In the genomic region with DNA sequence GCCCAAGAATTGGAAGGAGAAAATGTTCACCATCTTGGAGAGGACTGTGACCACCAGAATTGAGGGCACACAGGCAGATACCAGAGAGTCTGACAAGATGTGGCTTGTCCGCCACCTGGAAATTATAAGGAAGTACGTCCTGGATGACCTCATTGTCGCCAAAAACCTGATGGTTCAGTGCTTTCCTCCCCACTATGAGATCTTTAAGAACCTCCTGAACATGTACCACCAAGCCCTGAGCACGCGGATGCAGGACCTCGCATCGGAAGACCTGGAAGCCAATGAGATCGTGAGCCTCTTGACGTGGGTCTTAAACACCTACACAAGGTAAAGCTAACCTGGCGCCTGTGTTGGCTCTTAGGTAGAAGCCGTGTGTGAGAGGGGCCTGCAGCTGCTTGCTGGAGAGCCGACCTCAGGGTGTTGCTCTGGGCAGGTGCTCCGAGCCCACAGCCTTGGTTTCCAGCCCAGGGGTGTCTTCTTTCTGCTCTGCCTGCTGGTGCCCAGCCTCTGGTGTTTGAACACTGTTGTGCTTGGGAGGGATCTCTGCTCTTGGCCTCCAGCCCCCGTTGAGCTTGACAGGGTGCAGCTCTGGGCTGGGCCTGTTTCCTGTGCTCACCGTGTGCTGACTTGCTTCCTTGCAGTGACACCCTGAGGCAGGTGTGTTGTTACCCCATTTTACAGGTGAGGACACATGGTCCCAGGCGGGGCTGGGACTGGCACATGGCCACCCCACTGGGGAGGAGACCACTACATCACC, we compare ENCODE assay signal across 17 cellular contexts. TPM values are rescaled to one million over a fixed set of nuclear protein-coding genes. Genes with fewer than 3 reads are reported as not detected.
DNase-seq lines count a peak whose midpoint lies in the region; ATAC-seq and TF ChIP-seq lines count a peak whose summit lies in the region.
"Had no signal": no experiment of that assay in that cellular context is flagged by ENCODE, and none has a peak within 500 bp of the region (broad histone marks: within the 10 kb centered on the region; RNA-seq: fewer than 3 reads in every experiment).

No MANE protein-coding gene starts in this region.

- H4K91ac ChIP-seq in mesenchymal stem cell (ENCODE audit: low read length) = peak overlapping the region; percentile 25

- H3K4ac ChIP-seq in mesenchymal stem cell (ENCODE audit: low read depth in 1 of 2, low read length in 2 of 2) = no peak overlapping the region

- H3K4me3 ChIP-seq in BLaER1 (no peak overlapping the region), mesenchymal stem cell (ENCODE audit: insufficient read depth in 1 of 2, low read depth in 1 of 2, low read length in 2 of 2) (peak overlapping the region in 1 of 2 experiments; percentile 28), SJCRH30 (no peak overlapping the region), brain microvascular endothelial cell (ENCODE audit: low read depth, low read length) (no peak overlapping the region)
- no peak overlapping the region for H3K4me3 ChIP-seq in CD4-positive, alpha-beta memory T cell (ENCODE audit: low read length in 2 of 2)
- H3K4me3 ChIP-seq: esophagus muscularis mucosa, SK-N-MC had no signal

- H3K36me3 Mint-ChIP-seq in CD4-positive, alpha-beta memory T cell = peaks cover 81 to 84% of the 10 kb centered on the region in 2 donors
- peaks cover 67% of the 10 kb centered on the region for H3K36me3 Mint-ChIP-seq in activated naive CD8-positive, alpha-beta T cell treated with anti-CD3 and anti-CD28 coated beads, Interleukin-2, amount 10 ng/mL, durations not matched to agents 7 days and 5 days

- H3K9me3 ChIP-seq in BLaER1 (peaks cover 21% of the 10 kb centered on the region), mesenchymal stem cell (ENCODE audit: control insufficient read depth, low read length) (peaks cover 26% of the 10 kb centered on the region), SJCRH30 (replicated peaks) (no peaks in the 10 kb centered on the region; the same call in none of the 2 replicates)
- peaks cover 0 to 11% of the 10 kb centered on the region in 2 donors for H3K9me3 ChIP-seq in CD4-positive, alpha-beta memory T cell (ENCODE audit: control insufficient read depth in 1 of 2, low read length in 2 of 2)

- WGBS in mesenchymal stem cell = 97% methylated on average over 16 of the region's 16 CpGs

- H4K8ac ChIP-seq in mesenchymal stem cell (ENCODE audit: low read length) = no peak overlapping the region

- peak overlapping the region in 1 of 2 experiments; percentile 48 for H3K18ac ChIP-seq in mesenchymal stem cell (ENCODE audit: low read depth in 1 of 2, low read length in 2 of 2)

- peak overlapping the region in 1 of 2 experiments; percentile 4 for H3K14ac ChIP-seq in mesenchymal stem cell (ENCODE audit: low read length in 2 of 2)

- in situ Hi-C loops in brain microvascular endothelial cell (cut with HindIII; ENCODE audit: low pct_ligation_motif_present, low sequenced_read_pairs) = no loop called here

- DNase-seq in CD4-positive, alpha-beta memory T cell = no peak
- DNase-seq in activated naive CD8-positive, alpha-beta T cell treated with anti-CD3 and anti-CD28 coated beads, Interleukin-2, amount 10 ng/mL, durations not matched to agents 7 days and 5 days = peak; percentile 45
- DNase-seq in mesenchymal stem cell (no peak), Kasumi-1 (lab: John Stamatoyannopoulos, UW) (no peak), NCI-H1436 (lab: John Stamatoyannopoulos, UW) (no peak), SJCRH30 (no peak), brain microvascular endothelial cell (no peak)
- DNase-seq: activated gamma-delta T cell; NCI-H1105; NCI-H2227 treated with DMSO at 0.1 percent for 48 hours; stimulated activated CD4-positive, alpha-beta T cell treated with anti-CD3 and anti-CD28 coated beads, Interleukin-4, amount 100 ng/mL, for 4 hours had no signal

- H3K36me3 ChIP-seq in BLaER1 = peaks cover 99% of the 10 kb centered on the region
- peaks cover 74% of the 10 kb centered on the region for H3K36me3 ChIP-seq in CD4-positive, alpha-beta memory T cell (ENCODE audit: insufficient read depth, low read length)
- peaks cover 46 to 93% of the 10 kb centered on the region in 2 experiments for H3K36me3 ChIP-seq in mesenchymal stem cell (ENCODE audit: control insufficient read depth in 1 of 2, insufficient read depth in 2 of 2, low read depth in 1 of 2, low read length in 2 of 2)
- peaks cover 13% of the 10 kb centered on the region for H3K36me3 ChIP-seq in SJCRH30
- H3K36me3 ChIP-seq in brain microvascular endothelial cell (replicated peaks) = peaks cover 65% of the 10 kb centered on the region

- peaks cover 68% of the 10 kb centered on the region for H4K20me1 ChIP-seq in BLaER1

- H3K27me3 ChIP-seq in BLaER1 = no peaks in the 10 kb centered on the region
- H3K27me3 ChIP-seq in CD4-positive, alpha-beta memory T cell (ENCODE audit: insufficient read depth, low read length) = no peaks in the 10 kb centered on the region
- H3K27me3 ChIP-seq in mesenchymal stem cell (ENCODE audit: control insufficient read depth in 1 of 2, insufficient read depth in 1 of 2, low read length in 2 of 2) = no peaks in the 10 kb centered on the region
- H3K27me3 ChIP-seq in SJCRH30 = no peaks in the 10 kb centered on the region
- no peaks in the 10 kb centered on the region for H3K27me3 ChIP-seq in brain microvascular endothelial cell (replicated peaks)
- H3K27me3 ChIP-seq: esophagus muscularis mucosa had no signal

- H2BK120ac ChIP-seq in mesenchymal stem cell (ENCODE audit: low read depth, low read length) = no peak overlapping the region

- POLR2A ChIA-PET in CD4-positive, alpha-beta memory T cell (lab: Charles Lee; ENCODE audit: partially characterized antibody) = interaction anchor here (1.6 kb wide), 1 partner anchor 11 kb away, joined by 4 read pairs; no protein-coding TSS in a partner anchor
- POLR2A ChIA-PET in activated naive CD8-positive, alpha-beta T cell treated with anti-CD3 and anti-CD28 coated beads, Interleukin-2, amount 10 ng/mL, durations not matched to agents 7 days and 5 days (lab: Charles Lee) = no interaction called here

- H3K9ac ChIP-seq in BLaER1 (no peak overlapping the region), mesenchymal stem cell (ENCODE audit: low read length) (no peak overlapping the region)

- H2BK15ac ChIP-seq in mesenchymal stem cell (ENCODE audit: low read depth, poor library complexity, severe bottlenecking) = no peak overlapping the region

- H3K4me3 Mint-ChIP-seq in CD4-positive, alpha-beta memory T cell = peak overlapping the region in 4 of 8 donors; percentile 43 to 65 (median 58)
- H3K4me3 Mint-ChIP-seq in activated naive CD8-positive, alpha-beta T cell treated with anti-CD3 and anti-CD28 coated beads, Interleukin-2, amount 10 ng/mL, durations not matched to agents 7 days and 5 days = peak overlapping the region; percentile 23
- H3K4me3 Mint-ChIP-seq: CD4-positive, CD25-positive, alpha-beta regulatory T cell; nephron had no signal

- no peak for TF ChIP-seq CTCF in brain microvascular endothelial cell (IDR thresholded peaks at IDR 0.05; ENCODE audit: low read depth, low read length, missing control alignments)

- H3K27me3 Mint-ChIP-seq in CD4-positive, alpha-beta memory T cell = no peaks in the 10 kb centered on the region
- no peaks in the 10 kb centered on the region for H3K27me3 Mint-ChIP-seq in activated naive CD8-positive, alpha-beta T cell treated with anti-CD3 and anti-CD28 coated beads, Interleukin-2, amount 10 ng/mL, durations not matched to agents 7 days and 5 days
- H3K27me3 Mint-ChIP-seq: CD4-positive, CD25-positive, alpha-beta regulatory T cell had no signal

- CTCF ChIA-PET in CD4-positive, alpha-beta memory T cell (lab: Charles Lee; ENCODE audit: partially characterized antibody) = interaction anchor here (0.9 to 1.0 kb wide), 2 partner anchors 10 to 265 kb away, joined by 3 to 4 read pairs; no protein-coding TSS in a partner anchor

- H2BK12ac ChIP-seq in mesenchymal stem cell (ENCODE audit: low read length in 2 of 2) = peak overlapping the region in 1 of 2 experiments; percentile 47

- H3K27ac Mint-ChIP-seq in CD4-positive, alpha-beta memory T cell = peak overlapping the region in 6 of 7 donors; percentile 23 to 89 (median 52)
- peak overlapping the region; percentile 60 for H3K27ac Mint-ChIP-seq in activated naive CD8-positive, alpha-beta T cell treated with anti-CD3 and anti-CD28 coated beads, Interleukin-2, amount 10 ng/mL, durations not matched to agents 7 days and 5 days
- H3K27ac Mint-ChIP-seq: nephron had no signal

- intact Hi-C loops in CD4-positive, alpha-beta memory T cell (cut with micrococcal nuclease) = no loop called here

- H3K4me1 ChIP-seq in BLaER1 (peaks cover 21% of the 10 kb centered on the region), mesenchymal stem cell (ENCODE audit: control insufficient read depth, insufficient read depth, low read depth, low read length) (peaks cover 5% of the 10 kb centered on the region), SJCRH30 (no peaks in the 10 kb centered on the region)
- peaks cover 20% of the 10 kb centered on the region for H3K4me1 ChIP-seq in CD4-positive, alpha-beta memory T cell (ENCODE audit: insufficient read depth, low read length)
- H3K4me1 ChIP-seq: esophagus muscularis mucosa had no signal

- H3K23ac ChIP-seq in mesenchymal stem cell (ENCODE audit: low read length in 2 of 2) = no peak overlapping the region

- no peak overlapping the region for H2AK5ac ChIP-seq in mesenchymal stem cell (ENCODE audit: low read length, severe bottlenecking)

- peak overlapping the region; percentile 77 for H3K4me2 ChIP-seq in BLaER1
- H3K4me2 ChIP-seq in mesenchymal stem cell (ENCODE audit: low read length, poor library complexity, severe bottlenecking) = no peak overlapping the region

- H3K4me1 Mint-ChIP-seq in CD4-positive, alpha-beta memory T cell = peaks cover 31 to 48% (median 37%) of the 10 kb centered on the region in 4 donors
- peaks cover 41% of the 10 kb centered on the region for H3K4me1 Mint-ChIP-seq in activated naive CD8-positive, alpha-beta T cell treated with anti-CD3 and anti-CD28 coated beads, Interleukin-2, amount 10 ng/mL, durations not matched to agents 7 days and 5 days
- H3K4me1 Mint-ChIP-seq: nephron had no signal

- H2AFZ ChIP-seq in mesenchymal stem cell (ENCODE audit: low read depth, low read length) = no peak overlapping the region

- H3K27ac ChIP-seq in BLaER1 = no peak overlapping the region
- H3K27ac ChIP-seq in CD4-positive, alpha-beta memory T cell (ENCODE audit: low read depth, low read length) = no peak overlapping the region
- no peak overlapping the region for H3K27ac ChIP-seq in mesenchymal stem cell (ENCODE audit: low read length, poor library complexity, severe bottlenecking)
- no peak overlapping the region for H3K27ac ChIP-seq in SJCRH30
- H3K27ac ChIP-seq in brain microvascular endothelial cell = no peak overlapping the region
- H3K27ac ChIP-seq: esophagus muscularis mucosa, SK-N-MC, VCaP had no signal

- H3K9me3 Mint-ChIP-seq in CD4-positive, alpha-beta memory T cell = peaks cover 4 to 27% (median 16%) of the 10 kb centered on the region in 8 donors
- peaks cover 13% of the 10 kb centered on the region for H3K9me3 Mint-ChIP-seq in activated naive CD8-positive, alpha-beta T cell treated with anti-CD3 and anti-CD28 coated beads, Interleukin-2, amount 10 ng/mL, durations not matched to agents 7 days and 5 days

- no peak overlapping the region for H2BK5ac ChIP-seq in mesenchymal stem cell (ENCODE audit: low read depth, low read length, poor library complexity, severe bottlenecking)

- H3K79me1 ChIP-seq in mesenchymal stem cell (replicated peaks; ENCODE audit: low read length, poor library complexity, severe bottlenecking) = peaks cover 50% of the 10 kb centered on the region

- ATAC-seq in activated naive CD8-positive, alpha-beta T cell treated with anti-CD3 and anti-CD28 coated beads, Interleukin-2, amount 10 ng/mL, durations not matched to agents 7 days and 5 days (ENCODE audit: low read depth) = peak; percentile 68

RNA-seq across cellular contexts. Expression of gene EXOC3, which starts 10.9 kb away (rescaled TPM):
- total RNA-seq in CD4-positive, alpha-beta memory T cell = 10 to 100 TPM; 83.0 to 96.1 TPM
- 10 to 100 TPM; 32.0 to 42.8 TPM for polyA plus RNA-seq in CD4-positive, alpha-beta memory T cell
- 10 to 100 TPM; 72.4 to 77.5 TPM for total RNA-seq in activated naive CD8-positive, alpha-beta T cell treated with anti-CD3 and anti-CD28 coated beads, Interleukin-2, amount 10 ng/mL, durations not matched to agents 7 days and 5 days
- polyA plus RNA-seq in mesenchymal stem cell (2013, experiment 1 of 2) = 24.3 TPM
- 23.1 TPM for polyA plus RNA-seq in mesenchymal stem cell (2013, experiment 2 of 2)
- 10.2 and 10.4 TPM in 2 replicates for total RNA-seq in SJCRH30 (2014; rRNA removed; shearing (Covaris generic))
